ENCODE assay signal across 9 cellular contexts in the genomic region with DNA sequence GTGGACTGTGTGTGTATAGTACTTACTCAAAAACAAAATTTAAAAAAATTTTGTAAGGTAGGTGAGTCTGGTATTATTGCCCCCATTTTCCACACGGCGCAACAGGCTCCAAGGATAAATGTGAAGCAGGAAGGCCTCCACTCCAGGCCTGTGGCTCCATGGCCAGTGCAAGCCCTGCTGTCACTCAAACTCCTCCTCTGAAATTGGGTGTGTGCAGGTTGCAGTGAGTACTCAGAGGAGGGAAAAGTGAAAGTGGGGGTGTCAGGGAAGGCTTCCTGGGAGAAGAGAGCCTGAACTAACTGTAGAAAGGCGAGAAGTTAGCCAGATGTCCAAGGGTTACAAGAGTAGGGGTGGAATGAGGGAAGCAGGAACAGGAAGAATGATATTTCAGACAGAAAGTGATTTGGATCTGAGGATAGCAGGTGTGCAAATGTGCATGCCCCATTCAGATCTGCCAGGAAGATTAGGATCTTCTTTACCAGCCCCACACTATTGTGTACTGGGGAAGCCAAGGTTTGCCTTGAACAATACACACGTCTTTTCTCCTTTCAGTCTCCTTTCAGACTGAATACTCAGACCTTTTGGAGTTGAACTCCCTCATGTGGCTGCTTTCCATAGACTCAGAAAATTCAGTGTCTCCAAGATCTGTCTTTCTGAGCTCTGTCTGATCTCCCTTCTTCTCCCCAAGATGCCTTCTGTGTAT. TPM values are rescaled to one million over a fixed set of nuclear protein-coding genes. Genes with fewer than 3 reads are reported as not detected.
A peak's percentile ranks its signal among the peaks of the same experiment; 100 is the strongest.
DNase-seq lines count a peak whose midpoint lies in the region; ATAC-seq and TF ChIP-seq lines count a peak whose summit lies in the region.
"Had no signal": no experiment of that assay in that cellular context is flagged by ENCODE, and none has a peak within 500 bp of the region (broad histone marks: within the 10 kb centered on the region; RNA-seq: fewer than 3 reads in every experiment).

No MANE protein-coding gene starts in this region.

- H3K9me3 ChIP-seq in thyroid gland = no peaks in the 10 kb centered on the region

- H3K27me3 ChIP-seq in thyroid gland = no peaks in the 10 kb centered on the region

- TF ChIP-seq CTCF in thyroid gland (IDR thresholded peaks at IDR 0.05) = peak in 5 of 6 experiments; percentile 18 to 80 (median 62)

- DNase-seq in NCI-H82 (lab: John Stamatoyannopoulos, UW) (peak; percentile 24), NCI-H82 treated with DMSO at 0.1 percent for 48 hours (lab: John Stamatoyannopoulos, UW; ENCODE audit: unreplicated experiment) (no peak), SK-MEL-5 (ENCODE audit: low read depth, low spot score) (peak; percentile 60), left cardiac atrium (no peak), thyroid gland (no peak), NCI-H510A treated with DMSO at 0.1 percent for 48 hours (lab: John Stamatoyannopoulos, UW) (no peak)
- no peak for DNase-seq in effector CD4-positive, alpha-beta T cell
- no peak for DNase-seq in stimulated activated CD4-positive, alpha-beta T cell treated with anti-CD3 and anti-CD28 coated beads, Interleukin-4, amount 100 ng/mL, for 24 hours
- DNase-seq: activated CD8-positive, alpha-beta memory T cell treated with anti-CD3 and anti-CD28 coated beads, Interleukin-2, amount 10 ng/mL, durations not matched to agents 7 days and 5 days had no signal

- no peak for TF ChIP-seq POLR2A in thyroid gland (IDR thresholded peaks at IDR 0.05)

- H3K36me3 ChIP-seq in thyroid gland = no peaks in the 10 kb centered on the region

- peak; percentile 85 to 86 for ATAC-seq in left cardiac atrium
- ATAC-seq: activated CD8-positive, alpha-beta memory T cell treated with anti-CD3 and anti-CD28 coated beads, Interleukin-2, amount 10 ng/mL, durations not matched to agents 7 days and 5 days had no signal

- intact Hi-C loops in left cardiac atrium (cut with DNase I) = loop anchor here (5.0 kb wide), 2 partner anchors 87 to 102 kb away; no protein-coding TSS in a partner anchor
- intact Hi-C loops in thyroid gland (cut with DNase I) = loop anchor here (5.0 kb wide), 1 partner anchor 87 kb away; no protein-coding TSS in a partner anchor

- peak overlapping the region in 2 of 3 donors; percentile 22 to 33 for H3K27ac ChIP-seq in thyroid gland

- WGBS in thyroid gland, 2 donors = 68 to 69% methylated on average over 4 of the region's 4 CpGs

- no peaks in the 10 kb centered on the region for H3K4me1 ChIP-seq in thyroid gland

- H3K4me3 ChIP-seq in thyroid gland (replicated peaks in 1 of 3) = no peak overlapping the region

- in situ Hi-C loops in SK-MEL-5 (cut with HindIII; ENCODE audit: low pct_unique_long_range_greater_than_20kb, low sequenced_read_pairs) = no loop called here

RNA-seq across cellular contexts. Expression of a gene that starts 48.7 kb away (rescaled TPM):
- 72.1 and 79.0 TPM in 2 replicates for total RNA-seq in SK-MEL-5 (2014; rRNA removed; shearing (Covaris generic))
- polyA plus RNA-seq in SK-MEL-5 (2015; cell fraction: cytosol; rRNA removed) = 45.9 and 55.5 TPM in 2 replicates
- 206 and 233 TPM in 2 replicates for polyA plus RNA-seq in SK-MEL-5 (2015; cell fraction: nucleus; rRNA removed)
- total RNA-seq in left cardiac atrium (10 to 100 TPM; 40.5 to 46.2 TPM), thyroid gland (100 to 1,000 TPM in 2 of 4 donors, 10 to 100 TPM in 2; 95.2 to 168 (median 108) TPM)

Comparison
In these comparisons a context has a peak if more than half of its experiments do, and no peak if none do; other contexts are left out.
1. DNase-seq: peak in NCI-H82 (single experiment) and SK-MEL-5 (single experiment); none in NCI-H82 treated with DMSO at 0.1 percent for 48 hours (single experiment), left cardiac atrium (single experiment), thyroid gland (0 of 2), NCI-H510A treated with DMSO at 0.1 percent for 48 hours (single experiment), effector CD4-positive, alpha-beta T cell (single experiment) and stimulated activated CD4-positive, alpha-beta T cell treated with anti-CD3 and anti-CD28 coated beads, Interleukin-4, amount 100 ng/mL, for 24 hours (single experiment).